In the genomic region with DNA sequence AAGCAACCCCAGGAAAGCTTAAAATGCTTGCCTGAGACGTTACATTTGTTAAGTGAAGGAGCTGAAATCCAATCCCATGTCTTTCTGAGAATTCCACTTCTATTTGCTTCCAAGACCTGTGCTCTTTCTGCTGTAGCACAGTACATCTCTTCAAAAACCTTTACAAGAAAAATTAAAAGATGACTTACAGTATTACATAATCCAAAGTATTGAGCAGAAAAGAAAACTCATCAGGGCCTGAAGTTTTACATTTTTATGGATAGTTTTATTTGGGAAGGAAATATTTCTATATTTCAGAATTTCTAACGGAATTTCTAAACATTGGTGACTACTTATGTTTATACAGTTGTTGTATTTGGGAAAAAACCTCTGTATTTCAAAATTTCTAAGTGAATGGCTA, we compare ENCODE assay signal across 28 cellular contexts.
"Had no signal": no experiment of that assay in that cellular context is flagged by ENCODE, and none has a peak within 500 bp of the region (broad histone marks: within the 10 kb centered on the region; RNA-seq: fewer than 3 reads in every experiment).

No MANE protein-coding gene starts in this region.

- H3K36me3 ChIP-seq: brain microvascular endothelial cell, heart left ventricle had no signal

- H3K27ac ChIP-seq: brain microvascular endothelial cell, coronary artery, dorsolateral prefrontal cortex, heart left ventricle, VCaP had no signal

- H3K4me1 ChIP-seq: heart left ventricle had no signal

- H3K9me3 Mint-ChIP-seq: activated CD8-positive, alpha-beta T cell treated with anti-CD3 and anti-CD28 coated beads for 36 hours; activated T-cell treated with anti-CD3 and anti-CD28 coated beads, Interleukin-2, amount 50 U/mL, for 4 hours; activated T-helper 17 cell treated with anti-CD3 and anti-CD28 coated beads, Interleukin-2, amount 50 U/mL, for 72 hours; central memory CD8-positive, alpha-beta T cell; dendritic cell treated with granulocyte-macrophage colony-stimulating factor and Interleukin-4, amounts not matched to agents 40 ng/mL and 50 ng/mL, for 4 days had no signal

- H3K4me3 ChIP-seq: coronary artery, dorsolateral prefrontal cortex, heart left ventricle had no signal

- DNase-seq: activated B cell treated with CpG ODN at 0.5 μM for 24 hours; activated CD4-positive, alpha-beta T cell treated with anti-CD3 and anti-CD28 coated beads for 48 hours; activated CD4-positive, alpha-beta T cell treated with anti-CD3 and anti-CD28 coated beads, Interleukin-2, amount 50 U/mL, for 1 hour; activated CD4-positive, alpha-beta T cell treated with anti-CD3 and anti-CD28 coated beads, Interleukin-2, amount 50 U/mL, for 48 hours; activated CD8-positive, alpha-beta memory T cell treated with anti-CD3 and anti-CD28 coated beads for 24 hours; activated CD8-positive, alpha-beta T cell treated with anti-CD3 and anti-CD28 coated beads for 36 hours; activated effector memory CD4-positive, alpha-beta T cell treated with Interleukin-2 at 50 U/mL for 16 hours; activated gamma-delta T cell treated with Interleukin-2 at 50 U/mL for 16 hours; activated naive CD4-positive, alpha-beta T cell treated with anti-CD3 and anti-CD28 coated beads, Interleukin-2, amount 50 U/mL, for 16 hours; activated naive CD4-positive, alpha-beta T cell treated with Interleukin-2 at 50 U/mL for 16 hours; activated T-cell treated with anti-CD3 and anti-CD28 coated beads, Interleukin-2, amount 50 U/mL, for 4 hours; amniotic stem cell; anterior cingulate cortex; brain microvascular endothelial cell; dorsolateral prefrontal cortex; effector memory CD4-positive, alpha-beta T cell; endodermal cell; foreskin fibroblast; heart left ventricle; T-helper 2 cell had no signal

- H3K4me1 Mint-ChIP-seq: activated B cell treated with CpG ODN at 0.5 μM for 24 hours; activated T-helper 17 cell treated with anti-CD3 and anti-CD28 coated beads, Interleukin-2, amount 50 U/mL, for 72 hours; central memory CD8-positive, alpha-beta T cell had no signal

- H3K4me3 Mint-ChIP-seq: activated B cell treated with CpG ODN at 0.5 μM for 24 hours; activated CD8-positive, alpha-beta T cell treated with anti-CD3 and anti-CD28 coated beads for 36 hours; activated naive CD8-positive, alpha-beta T cell; activated T-cell treated with anti-CD3 and anti-CD28 coated beads, Interleukin-2, amount 50 U/mL, for 4 hours; activated T-helper 17 cell treated with anti-CD3 and anti-CD28 coated beads, Interleukin-2, amount 50 U/mL, for 72 hours; central memory CD8-positive, alpha-beta T cell; dendritic cell treated with granulocyte-macrophage colony-stimulating factor and Interleukin-4, amounts not matched to agents 40 ng/mL and 50 ng/mL, for 4 days; endodermal cell had no signal

- H3K9me3 ChIP-seq: heart left ventricle had no signal

- H3K36me3 Mint-ChIP-seq: activated naive CD8-positive, alpha-beta T cell had no signal

- ATAC-seq: activated CD4-positive, CD25-positive, alpha-beta regulatory T cell treated with anti-CD3 and anti-CD28 coated beads, Interleukin-2, amount 50 U/mL, for 24 hours; activated CD8-positive, alpha-beta T cell treated with anti-CD3 and anti-CD28 coated beads for 36 hours; activated T-cell treated with anti-CD3 and anti-CD28 coated beads, Interleukin-2, amount 50 U/mL, for 4 hours; activated T-helper 17 cell treated with anti-CD3 and anti-CD28 coated beads, Interleukin-2, amount 50 U/mL, for 72 hours; esophagus mucosa; heart left ventricle had no signal

- H3K27ac Mint-ChIP-seq: activated B cell treated with CpG ODN at 0.5 μM for 24 hours; activated CD8-positive, alpha-beta T cell treated with anti-CD3 and anti-CD28 coated beads for 36 hours; activated naive CD8-positive, alpha-beta T cell; activated T-helper 17 cell treated with anti-CD3 and anti-CD28 coated beads, Interleukin-2, amount 50 U/mL, for 72 hours; dendritic cell treated with granulocyte-macrophage colony-stimulating factor and Interleukin-4, amounts not matched to agents 40 ng/mL and 50 ng/mL, for 4 days; endodermal cell had no signal

- H3K27me3 ChIP-seq: brain microvascular endothelial cell, dorsolateral prefrontal cortex, heart left ventricle had no signal

- H3K27me3 Mint-ChIP-seq: dendritic cell treated with granulocyte-macrophage colony-stimulating factor and Interleukin-4, amounts not matched to agents 40 ng/mL and 50 ng/mL, for 4 days had no signal
